In the genomic region with DNA sequence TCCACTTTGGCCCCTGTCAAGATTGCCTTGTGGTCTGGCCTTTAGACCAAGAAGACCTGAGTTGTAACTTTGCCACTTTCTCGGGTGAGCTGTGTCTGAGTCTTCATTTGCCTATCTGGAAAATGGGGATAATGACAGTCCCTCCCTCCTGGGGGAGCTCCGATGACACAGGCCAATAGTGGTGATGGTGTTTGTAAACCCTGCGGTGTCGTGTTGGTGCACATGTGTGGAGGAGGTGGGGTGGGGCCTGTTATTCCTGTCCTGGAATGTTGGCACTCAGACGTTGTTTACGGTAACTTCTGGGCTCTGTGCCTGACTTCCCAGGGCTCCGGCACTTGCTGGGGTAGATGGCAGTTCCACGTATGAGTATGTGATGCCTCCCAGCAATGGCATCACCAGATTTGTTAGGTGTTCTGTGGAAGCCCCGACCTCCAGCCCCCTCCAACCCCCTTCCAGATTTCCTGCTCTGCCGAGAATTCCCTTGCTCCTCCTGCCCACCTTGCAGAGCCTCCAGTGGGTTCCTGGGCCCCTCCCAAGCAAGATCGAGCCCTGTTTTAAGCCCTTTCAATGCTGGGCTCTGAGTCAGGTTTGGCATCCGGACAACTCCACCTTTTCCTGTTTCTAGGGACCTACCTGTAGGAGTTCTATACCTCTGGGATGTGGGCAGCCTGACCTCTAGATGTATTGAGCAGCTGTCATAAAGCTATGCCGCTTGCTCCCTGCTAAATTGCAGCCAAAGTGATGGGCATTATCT, we compare ENCODE assay signal across 1 cellular context.
TF ChIP-seq lines count a peak whose summit lies in the region.

No MANE protein-coding gene starts in this region.

TF ChIP-seq in WTC11, 78 proteins besides CTCF, POLR2A, EP300 and RAD21 (continued from another document):
- TF ChIP-seq, protein P1, sequence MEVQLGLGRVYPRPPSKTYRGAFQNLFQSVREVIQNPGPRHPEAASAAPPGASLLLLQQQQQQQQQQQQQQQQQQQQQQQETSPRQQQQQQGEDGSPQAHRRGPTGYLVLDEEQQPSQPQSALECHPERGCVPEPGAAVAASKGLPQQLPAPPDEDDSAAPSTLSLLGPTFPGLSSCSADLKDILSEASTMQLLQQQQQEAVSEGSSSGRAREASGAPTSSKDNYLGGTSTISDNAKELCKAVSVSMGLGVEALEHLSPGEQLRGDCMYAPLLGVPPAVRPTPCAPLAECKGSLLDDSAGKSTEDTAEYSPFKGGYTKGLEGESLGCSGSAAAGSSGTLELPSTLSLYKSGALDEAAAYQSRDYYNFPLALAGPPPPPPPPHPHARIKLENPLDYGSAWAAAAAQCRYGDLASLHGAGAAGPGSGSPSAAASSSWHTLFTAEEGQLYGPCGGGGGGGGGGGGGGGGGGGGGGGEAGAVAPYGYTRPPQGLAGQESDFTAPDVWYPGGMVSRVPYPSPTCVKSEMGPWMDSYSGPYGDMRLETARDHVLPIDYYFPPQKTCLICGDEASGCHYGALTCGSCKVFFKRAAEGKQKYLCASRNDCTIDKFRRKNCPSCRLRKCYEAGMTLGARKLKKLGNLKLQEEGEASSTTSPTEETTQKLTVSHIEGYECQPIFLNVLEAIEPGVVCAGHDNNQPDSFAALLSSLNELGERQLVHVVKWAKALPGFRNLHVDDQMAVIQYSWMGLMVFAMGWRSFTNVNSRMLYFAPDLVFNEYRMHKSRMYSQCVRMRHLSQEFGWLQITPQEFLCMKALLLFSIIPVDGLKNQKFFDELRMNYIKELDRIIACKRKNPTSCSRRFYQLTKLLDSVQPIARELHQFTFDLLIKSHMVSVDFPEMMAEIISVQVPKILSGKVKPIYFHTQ (CRISPR knock-in tag; IDR thresholded peaks at IDR 0.05) = no peak
- TF ChIP-seq NFYB (CRISPR knock-in tag; conservative IDR thresholded peaks at IDR 0.05; ENCODE audit: low read depth) = no peak
- TF ChIP-seq, protein P2, sequence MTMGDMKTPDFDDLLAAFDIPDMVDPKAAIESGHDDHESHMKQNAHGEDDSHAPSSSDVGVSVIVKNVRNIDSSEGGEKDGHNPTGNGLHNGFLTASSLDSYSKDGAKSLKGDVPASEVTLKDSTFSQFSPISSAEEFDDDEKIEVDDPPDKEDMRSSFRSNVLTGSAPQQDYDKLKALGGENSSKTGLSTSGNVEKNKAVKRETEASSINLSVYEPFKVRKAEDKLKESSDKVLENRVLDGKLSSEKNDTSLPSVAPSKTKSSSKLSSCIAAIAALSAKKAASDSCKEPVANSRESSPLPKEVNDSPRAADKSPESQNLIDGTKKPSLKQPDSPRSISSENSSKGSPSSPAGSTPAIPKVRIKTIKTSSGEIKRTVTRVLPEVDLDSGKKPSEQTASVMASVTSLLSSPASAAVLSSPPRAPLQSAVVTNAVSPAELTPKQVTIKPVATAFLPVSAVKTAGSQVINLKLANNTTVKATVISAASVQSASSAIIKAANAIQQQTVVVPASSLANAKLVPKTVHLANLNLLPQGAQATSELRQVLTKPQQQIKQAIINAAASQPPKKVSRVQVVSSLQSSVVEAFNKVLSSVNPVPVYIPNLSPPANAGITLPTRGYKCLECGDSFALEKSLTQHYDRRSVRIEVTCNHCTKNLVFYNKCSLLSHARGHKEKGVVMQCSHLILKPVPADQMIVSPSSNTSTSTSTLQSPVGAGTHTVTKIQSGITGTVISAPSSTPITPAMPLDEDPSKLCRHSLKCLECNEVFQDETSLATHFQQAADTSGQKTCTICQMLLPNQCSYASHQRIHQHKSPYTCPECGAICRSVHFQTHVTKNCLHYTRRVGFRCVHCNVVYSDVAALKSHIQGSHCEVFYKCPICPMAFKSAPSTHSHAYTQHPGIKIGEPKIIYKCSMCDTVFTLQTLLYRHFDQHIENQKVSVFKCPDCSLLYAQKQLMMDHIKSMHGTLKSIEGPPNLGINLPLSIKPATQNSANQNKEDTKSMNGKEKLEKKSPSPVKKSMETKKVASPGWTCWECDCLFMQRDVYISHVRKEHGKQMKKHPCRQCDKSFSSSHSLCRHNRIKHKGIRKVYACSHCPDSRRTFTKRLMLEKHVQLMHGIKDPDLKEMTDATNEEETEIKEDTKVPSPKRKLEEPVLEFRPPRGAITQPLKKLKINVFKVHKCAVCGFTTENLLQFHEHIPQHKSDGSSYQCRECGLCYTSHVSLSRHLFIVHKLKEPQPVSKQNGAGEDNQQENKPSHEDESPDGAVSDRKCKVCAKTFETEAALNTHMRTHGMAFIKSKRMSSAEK (CRISPR knock-in tag; IDR thresholded peaks at IDR 0.05; ENCODE audit: borderline replicate concordance) = no peak
- TF ChIP-seq CBFB (CRISPR knock-in tag; IDR thresholded peaks at IDR 0.05; ENCODE audit: low read depth) = no peak
- no peak for TF ChIP-seq GABPB1 (CRISPR knock-in tag; IDR thresholded peaks at IDR 0.05)
- TF ChIP-seq ATF1 (CRISPR knock-in tag; IDR thresholded peaks at IDR 0.05) = no peak
